In genomic region chr4:39062499-39062898, GRCh38 we compare ENCODE assay signal across 18 cellular contexts. TPM values are rescaled to one million over a fixed set of nuclear protein-coding genes. Genes with fewer than 3 reads are reported as not detected.
DNase-seq lines count a peak whose midpoint lies in the region; ATAC-seq and TF ChIP-seq lines count a peak whose summit lies in the region.
"Had no signal": no experiment of that assay in that cellular context is flagged by ENCODE, and none has a peak within 500 bp of the region (broad histone marks: within the 10 kb centered on the region; RNA-seq: fewer than 3 reads in every experiment).

No MANE protein-coding gene starts in this region.

- H3K79me2 ChIP-seq in GM23338 (replicated peaks; ENCODE audit: insufficient read depth) = peaks cover 6% of the 10 kb centered on the region; the same call in 1 of the 2 replicates

- H3K4me3 Mint-ChIP-seq in GM23338 (peak overlapping the region; percentile 55), type B pancreatic cell (peak overlapping the region; percentile 48)
- no peak overlapping the region for H3K4me3 Mint-ChIP-seq in activated CD4-positive, alpha-beta memory T cell treated with anti-CD3 and anti-CD28 coated beads, Interleukin-2, amount 10 ng/mL, durations not matched to agents 7 days and 5 days

- no peaks in the 10 kb centered on the region for H3K36me3 Mint-ChIP-seq in GM23338 (ENCODE audit: low read depth)
- peaks cover 3% of the 10 kb centered on the region for H3K36me3 Mint-ChIP-seq in type B pancreatic cell
- peaks cover 3% of the 10 kb centered on the region for H3K36me3 Mint-ChIP-seq in activated CD4-positive, alpha-beta memory T cell treated with anti-CD3 and anti-CD28 coated beads, Interleukin-2, amount 10 ng/mL, durations not matched to agents 7 days and 5 days (ENCODE audit: low read depth)

- no peaks in the 10 kb centered on the region for H3F3A ChIP-seq in GM23338 (replicated peaks; ENCODE audit: low read depth)

- peak overlapping the region; percentile 56; the same call in 1 of the 2 replicates for H3K4me2 ChIP-seq in GM23338

- H3K27me3 Mint-ChIP-seq in GM23338 (ENCODE audit: insufficient read depth, low read depth, poor library complexity) (peaks cover under 1% of the 10 kb centered on the region), type B pancreatic cell (peaks cover 6% of the 10 kb centered on the region)
- H3K27me3 Mint-ChIP-seq in activated CD4-positive, alpha-beta memory T cell treated with anti-CD3 and anti-CD28 coated beads, Interleukin-2, amount 10 ng/mL, durations not matched to agents 7 days and 5 days = no peaks in the 10 kb centered on the region

- POLR2A ChIA-PET in activated CD4-positive, alpha-beta memory T cell treated with anti-CD3 and anti-CD28 coated beads, Interleukin-2, amount 10 ng/mL, durations not matched to agents 7 days and 5 days (lab: Charles Lee) = no interaction called here

- H3K4me1 Mint-ChIP-seq in GM23338 (peaks cover 35% of the 10 kb centered on the region), type B pancreatic cell (ENCODE audit: unreplicated experiment) (peaks cover 13% of the 10 kb centered on the region)
- H3K4me1 Mint-ChIP-seq in activated CD4-positive, alpha-beta memory T cell treated with anti-CD3 and anti-CD28 coated beads, Interleukin-2, amount 10 ng/mL, durations not matched to agents 7 days and 5 days = peaks cover 12% of the 10 kb centered on the region

- no peaks in the 10 kb centered on the region for H3K9me3 ChIP-seq in adipocyte (ENCODE audit: control insufficient read depth, low read length)
- H3K9me3 ChIP-seq: ascending aorta, esophagus squamous epithelium had no signal

- CTCF ChIA-PET in activated CD4-positive, alpha-beta memory T cell treated with anti-CD3 and anti-CD28 coated beads, Interleukin-2, amount 10 ng/mL, durations not matched to agents 7 days and 5 days (lab: Charles Lee) = no interaction called here

- H3K27ac Mint-ChIP-seq in GM23338 = no peak overlapping the region
- H3K27ac Mint-ChIP-seq in type B pancreatic cell = no peak overlapping the region
- no peak overlapping the region for H3K27ac Mint-ChIP-seq in activated CD4-positive, alpha-beta memory T cell treated with anti-CD3 and anti-CD28 coated beads, Interleukin-2, amount 10 ng/mL, durations not matched to agents 7 days and 5 days

- H3K9ac ChIP-seq in adipocyte (ENCODE audit: low read length) = no peak overlapping the region

- no peak for ATAC-seq in GM23338
- ATAC-seq: stimulated activated naive CD8-positive, alpha-beta T cell treated with anti-CD3 and anti-CD28 coated beads, Interleukin-15, Interleukin-2, amounts not matched to agents 100 U/mL and 50 U/mL, for 24 hours had no signal

- no peak overlapping the region for H2AFZ ChIP-seq in GM23338

- H3K36me3 ChIP-seq in GM23338 (ENCODE audit: insufficient read depth) (no peaks in the 10 kb centered on the region), adipocyte (ENCODE audit: control insufficient read depth, insufficient read depth, low read length, severe bottlenecking) (no peaks in the 10 kb centered on the region)
- H3K36me3 ChIP-seq: ascending aorta, esophagus squamous epithelium had no signal

- no peaks in the 10 kb centered on the region for H3K9me2 ChIP-seq in GM23338 (ENCODE audit: insufficient read depth)

- H3K9me3 Mint-ChIP-seq in GM23338 (no peaks in the 10 kb centered on the region), type B pancreatic cell (no peaks in the 10 kb centered on the region)
- H3K9me3 Mint-ChIP-seq in activated CD4-positive, alpha-beta memory T cell treated with anti-CD3 and anti-CD28 coated beads, Interleukin-2, amount 10 ng/mL, durations not matched to agents 7 days and 5 days = no peaks in the 10 kb centered on the region

- H3K4me1 ChIP-seq in GM23338 (ENCODE audit: insufficient read depth) (peaks cover 21% of the 10 kb centered on the region), adipocyte (ENCODE audit: control insufficient read depth, insufficient read depth, low read length) (peaks cover 10% of the 10 kb centered on the region)
- H3K4me1 ChIP-seq: ascending aorta had no signal

- TF ChIP-seq CTCF in GM23338 (conservative IDR thresholded peaks at IDR 0.05; ENCODE audit: low read depth in 2 of 2) = no peak
- TF ChIP-seq CTCF in type B pancreatic cell (conservative IDR thresholded peaks at IDR 0.05) = no peak

- H4K20me1 ChIP-seq in GM23338 (replicated peaks; ENCODE audit: insufficient read depth) = no peaks in the 10 kb centered on the region

- H3K4me3 ChIP-seq in GM23338 = 0 out of 2 replicates have a peak overlapping the region, but pooled peaks have one; percentile 6
- H3K4me3 ChIP-seq in adipocyte (ENCODE audit: low read length) = no peak overlapping the region
- H3K4me3 ChIP-seq: ascending aorta, esophagus squamous epithelium had no signal

- H3K27me3 ChIP-seq in GM23338 (ENCODE audit: insufficient read depth) = no peaks in the 10 kb centered on the region
- H3K27me3 ChIP-seq in adipocyte (replicated peaks; ENCODE audit: control insufficient read depth, insufficient read depth, low read length) = no peaks in the 10 kb centered on the region
- H3K27me3 ChIP-seq: ascending aorta, esophagus squamous epithelium had no signal

- DNase-seq in GM23338 (ENCODE audit: low spot score) (no peak), adipocyte (ENCODE audit: low read depth) (peak; percentile 29), inferior parietal cortex (ENCODE audit: extremely low spot score) (peak; percentile 36), type B pancreatic cell (ENCODE audit: extremely low spot score, unreplicated experiment) (no peak), SHP77 (lab: John Stamatoyannopoulos, UW) (no peak), germinal center (ENCODE audit: low spot score) (no peak)
- DNase-seq in activated CD4-positive, alpha-beta memory T cell treated with anti-CD3 and anti-CD28 coated beads, Interleukin-2, amount 10 ng/mL, durations not matched to agents 7 days and 5 days = no peak
- DNase-seq: activated gamma-delta T cell treated with Interleukin-2 at 50 U/mL for 16 hours; dermis blood vessel endothelial cell; DMS79; esophagus squamous epithelium; NCI-H1694; NCI-H510A; posterior cingulate gyrus; stimulated activated naive CD8-positive, alpha-beta T cell treated with anti-CD3 and anti-CD28 coated beads, Interleukin-15, Interleukin-2, amounts not matched to agents 100 U/mL and 50 U/mL, for 24 hours had no signal

- no peak overlapping the region for H3K27ac ChIP-seq in GM23338 (ENCODE audit: low read depth)
- H3K27ac ChIP-seq: ascending aorta, C4-2B, esophagus squamous epithelium, VCaP had no signal

TF ChIP-seq in GM23338, 12 proteins besides CTCF, POLR2A, EP300 and RAD21:
- no peak for TF ChIP-seq REST (IDR thresholded peaks at IDR 0.05; ENCODE audit: unreplicated experiment)
- TF ChIP-seq JUNB (IDR thresholded peaks at IDR 0.05; ENCODE audit: unreplicated experiment) = no peak
- no peak for TF ChIP-seq ZNF331 (CRISPR knock-in tag; IDR thresholded peaks at IDR 0.05; ENCODE audit: low read depth)
- TF ChIP-seq POLR2AphosphoS5 (IDR thresholded peaks at IDR 0.05; ENCODE audit: low read depth) = no peak
- no peak for TF ChIP-seq EZH2 (IDR thresholded peaks at IDR 0.05; ENCODE audit: low read depth, unreplicated experiment)
- TF ChIP-seq STAT1 (IDR thresholded peaks at IDR 0.05; ENCODE audit: unreplicated experiment) = no peak
- TF ChIP-seq CREB1 (CRISPR knock-in tag; IDR thresholded peaks at IDR 0.05; ENCODE audit: low read depth) = no peak
- TF ChIP-seq ZNF114 (CRISPR knock-in tag; IDR thresholded peaks at IDR 0.05) = no peak

RNA-seq across cellular contexts. Expression of gene KLHL5, which starts 0.5 kb away (rescaled TPM):
- total RNA-seq in GM23338 (2014; rRNA removed; shearing (Covaris generic)) = 24.5 and 26.9 TPM in 2 replicates
- 9.0 and 9.4 TPM in 2 replicates for polyA plus RNA-seq in GM23338 (2016; fragmentation: Nextera tagmentation; extraction: Ambion mirVana)
- 15.7 and 27.3 TPM in 2 replicates for total RNA-seq in type B pancreatic cell (ENCODE audit: low replicate concordance)
- 10 to 100 TPM; 36.6 to 36.7 TPM for total RNA-seq in activated CD4-positive, alpha-beta memory T cell treated with anti-CD3 and anti-CD28 coated beads, Interleukin-2, amount 10 ng/mL, durations not matched to agents 7 days and 5 days

RNA-seq across cellular contexts. Expression of gene TMEM156, which starts 30.3 kb away (rescaled TPM):
- total RNA-seq in GM23338 (2014; rRNA removed; shearing (Covaris generic)) = not detected in 2 replicates
- polyA plus RNA-seq in GM23338 (2016; fragmentation: Nextera tagmentation; extraction: Ambion mirVana) = not detected in 2 replicates
- total RNA-seq in type B pancreatic cell (ENCODE audit: low replicate concordance) = not detected in 2 replicates
- 10 to 100 TPM; 27.6 to 28.2 TPM for total RNA-seq in activated CD4-positive, alpha-beta memory T cell treated with anti-CD3 and anti-CD28 coated beads, Interleukin-2, amount 10 ng/mL, durations not matched to agents 7 days and 5 days
- total RNA-seq: ascending aorta had no signal

Comparison
In these comparisons a context has a peak if more than half of its experiments do, and no peak if none do; other contexts are left out.
1. DNase-seq: peak in adipocyte (single experiment) and inferior parietal cortex (single experiment); none in GM23338 (single experiment), type B pancreatic cell (single experiment), SHP77 (0 of 2), germinal center (single experiment) and activated CD4-positive, alpha-beta memory T cell treated with anti-CD3 and anti-CD28 coated beads, Interleukin-2, amount 10 ng/mL, durations not matched to agents 7 days and 5 days (single experiment).
2. RNA of gene TMEM156, which starts 30.3 kb away (total RNA-seq): 27.6 to 28.2 TPM in activated CD4-positive, alpha-beta memory T cell treated with anti-CD3 and anti-CD28 coated beads, Interleukin-2, amount 10 ng/mL, durations not matched to agents 7 days and 5 days; not detected in type B pancreatic cell and not detected in GM23338; every median in the first group is over 10 times any median in the second.